In the genomic region with DNA sequence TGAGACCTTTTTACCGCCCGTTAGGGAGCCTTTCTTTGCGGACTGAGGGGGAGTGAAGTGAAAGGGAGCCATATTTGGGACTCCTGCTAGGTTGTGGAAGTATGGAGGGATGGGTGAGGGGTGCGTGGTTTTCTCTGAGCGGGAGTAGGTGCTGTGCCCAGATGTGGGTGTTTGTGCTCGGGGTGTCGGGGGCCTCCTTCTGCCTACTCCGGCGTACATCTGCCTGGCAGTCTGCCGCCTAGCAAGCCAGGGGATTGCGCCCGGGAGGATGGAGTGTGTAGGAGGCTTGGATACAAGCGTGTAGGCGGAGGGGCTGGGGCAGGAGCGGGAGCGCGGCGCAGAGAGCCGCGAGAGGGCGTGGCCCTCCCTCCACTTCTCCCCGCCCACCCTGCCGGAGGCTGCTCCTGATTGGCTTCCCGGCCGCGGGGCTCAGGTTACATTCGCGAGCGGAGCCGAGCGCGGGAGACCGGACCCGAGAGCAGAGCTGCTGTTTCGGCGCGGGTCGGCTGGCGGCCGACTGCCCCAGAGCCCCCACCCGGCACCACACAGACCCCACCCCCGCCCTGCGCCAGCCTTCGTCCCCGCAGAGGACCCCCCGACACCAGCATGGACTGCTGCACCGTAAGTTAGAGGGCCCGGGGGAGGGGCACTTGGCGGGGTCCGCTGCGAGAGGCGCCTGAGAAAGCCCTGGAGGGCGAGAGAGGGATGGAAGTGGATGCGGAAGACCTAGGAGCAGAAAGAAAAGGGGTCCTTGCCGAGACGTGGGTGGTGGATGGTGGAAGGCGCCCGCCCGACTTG, we compare ENCODE assay signal across 8 cellular contexts. TPM values are rescaled to one million over a fixed set of nuclear protein-coding genes. Genes with fewer than 3 reads are reported as not detected.
A peak's percentile ranks its signal among the peaks of the same experiment; 100 is the strongest.
DNase-seq lines count a peak whose midpoint lies in the region; ATAC-seq, FAIRE-seq and TF ChIP-seq lines count a peak whose summit lies in the region.

Gene NRGN, plus strand, starts transcription at position 464 of the 798 bp plus-strand sequence. Its CDS starts 143 bp downstream, at position 607.

- peak within 1 kb of the TSS; percentile 80 for H3K4me2 ChIP-seq in endothelial cell of umbilical vein (ENCODE audit: insufficient read depth, low read length)

- peak within 1 kb of the TSS; percentile 63 to 80 (median 69) for H3K4me3 ChIP-seq in endothelial cell of umbilical vein (replicated peaks in 1 of 3; ENCODE audit: insufficient read depth in 1 of 3, low read depth in 1 of 3, low read length in 3 of 3)

- H3K9me1 ChIP-seq in endothelial cell of umbilical vein (replicated peaks; ENCODE audit: control insufficient read depth, extremely low read depth, insufficient read depth, low read length), result no peaks in the 10 kb centered on the region

- CTCF ChIA-PET in endothelial cell of umbilical vein (lab: Charles Lee), result interaction anchor here (0.6 to 16.9 kb wide), 15 partner anchors 9 to 176 kb away, joined by 3 to 301 read pairs (median 6); partner anchors contain the start of genes ESAM, SIAE and SPA17

- peak; percentile 53 for TF ChIP-seq POLR2A in endothelial cell of umbilical vein (IDR thresholded peaks at IDR 0.05; ENCODE audit: low read depth, low read length)

- no peaks in the 10 kb centered on the region for H3K9me3 ChIP-seq in endothelial cell of umbilical vein (replicated peaks; ENCODE audit: control insufficient read depth, insufficient read depth, low read length)

- no peak within 1 kb of the TSS for H3K27ac ChIP-seq in endothelial cell of umbilical vein (ENCODE audit: insufficient read depth, low read depth, low read length)

- FAIRE-seq in endothelial cell of umbilical vein (lab: Jason Lieb, UNC), result peak; percentile 95

- H3K79me2 ChIP-seq in endothelial cell of umbilical vein (ENCODE audit: control insufficient read depth, insufficient read depth, low read length), result peaks cover 2% of the 10 kb centered on the region

- no peaks in the 10 kb centered on the region for H4K20me1 ChIP-seq in endothelial cell of umbilical vein (replicated peaks; ENCODE audit: control insufficient read depth, extremely low read depth, insufficient read depth, low read length)

- POLR2A ChIA-PET in endothelial cell of umbilical vein (lab: Charles Lee), result interaction anchor here (1.1 kb wide), 1 partner anchor 66 kb away, joined by 4 read pairs; the partner anchor contains the start of genes SIAE and SPA17

- DNase-seq in COR-L47 (lab: John Stamatoyannopoulos, UW), result peak; percentile 87
- peak; percentile 94 for DNase-seq in HT-29 (ENCODE audit: low spot score)
- DNase-seq in NOMO-1 treated with dmso at 0.1 percent for 144 hours (lab: John Stamatoyannopoulos, UW; ENCODE audit: unreplicated experiment), result peak; percentile 87
- peak; percentile 84 for DNase-seq in activated CD8-positive, alpha-beta memory T cell treated with anti-CD3 and anti-CD28 coated beads, Interleukin-2, amount 50 U/mL, for 4 hours
- peak; percentile 92 for DNase-seq in endothelial cell of umbilical vein (ENCODE audit: low read depth, low spot score)
- DNase-seq in middle frontal gyrus (ENCODE audit: extremely low spot score, low spot score), result peak; percentile 73
- peak; percentile 76 to 82 for DNase-seq in stimulated activated CD8-positive, alpha-beta memory T cell treated with anti-CD3 and anti-CD28 coated beads, Interleukin-15, amount 100 ng/mL, for 48 hours (ENCODE audit: low read depth in 2 of 2)

- peak within 1 kb of the TSS; percentile 76 for H2AFZ ChIP-seq in endothelial cell of umbilical vein (ENCODE audit: low read depth, low read length)

- H3K9ac ChIP-seq in endothelial cell of umbilical vein (replicated peaks; ENCODE audit: extremely low read depth, insufficient read depth, low read length), result peak within 1 kb of the TSS; percentile 58

- dilution Hi-C loops in endothelial cell of umbilical vein (cut with MboI; ENCODE audit: extremely low pct_ligation_motif_present, low sequenced_read_pairs), result no loop called here

- TF ChIP-seq CTCF in endothelial cell of umbilical vein (IDR thresholded peaks at IDR 0.05; ENCODE audit: extremely low read depth in 1 of 2, insufficient read depth in 1 of 2, low read depth in 1 of 2, low read length in 2 of 2), result no peak

- H3K27me3 ChIP-seq in endothelial cell of umbilical vein (ENCODE audit: control insufficient read depth in 2 of 2, insufficient read depth in 2 of 2, low read length in 2 of 2), result peaks cover 3 to 5% of the 10 kb centered on the region in 2 experiments

- BruUV-seq in endothelial cell of umbilical vein (replicated peaks; lab: Mats Ljungman, UMichigan), result no TSS peak

- intact Hi-C loops in endothelial cell of umbilical vein (cut with micrococcal nuclease), result loop anchor here (1.0 kb wide), 3 partner anchors 14 to 70 kb away; partner anchors contain the start of genes SIAE and SPA17

- H3K36me3 ChIP-seq in endothelial cell of umbilical vein (ENCODE audit: control insufficient read depth in 2 of 2, extremely low read depth in 1 of 2, insufficient read depth in 2 of 2, low read length in 2 of 2), result no peaks in the 10 kb centered on the region

- ATAC-seq in GM21381 (IDR thresholded peaks at IDR 0.05; ENCODE audit: unreplicated experiment), result peak; percentile 97

- H3K4me1 ChIP-seq in endothelial cell of umbilical vein (ENCODE audit: control insufficient read depth, extremely low read depth, insufficient read depth, low read length), result peaks cover 13% of the 10 kb centered on the region

TF ChIP-seq in endothelial cell of umbilical vein, 7 proteins besides CTCF, POLR2A, EP300 and RAD21:
- TF ChIP-seq MYC (IDR thresholded peaks at IDR 0.05; ENCODE audit: low read depth, low read length) (no peak), JUN (IDR thresholded peaks at IDR 0.05; ENCODE audit: borderline replicate concordance, insufficient read depth, insufficient read length, low read depth) (no peak), POLR2AphosphoS5 (IDR thresholded peaks at IDR 0.05; ENCODE audit: insufficient read depth, low read depth, low read length) (peak; percentile 35), FOS (IDR thresholded peaks at IDR 0.05; ENCODE audit: borderline replicate concordance, insufficient read depth, low read length) (no peak), GATA2 (IDR thresholded peaks at IDR 0.05; ENCODE audit: insufficient read depth, insufficient read length, low read depth, low read length) (no peak), EZH2 (IDR thresholded peaks at IDR 0.05; ENCODE audit: borderline replicate concordance, low read depth, low read length, severe bottlenecking) (no peak)

RNA-seq across cellular contexts. Expression of gene NRGN, which starts in this region (rescaled TPM):
- total RNA-seq in HT-29 (2014; rRNA removed; shearing (Covaris generic)), result 9.9 and 12.4 TPM in 2 replicates
- 30.9 and 33.5 TPM in 2 replicates for total RNA-seq in endothelial cell of umbilical vein
- polyA plus RNA-seq in endothelial cell of umbilical vein, result 29.1 and 31.5 TPM in 2 replicates
- polyA plus RNA-seq in endothelial cell of umbilical vein (2011; cell fraction: cytosol; rRNA removed), result 24.3 and 27.7 TPM in 2 replicates
- polyA plus RNA-seq in endothelial cell of umbilical vein (2011; cell fraction: nucleus; rRNA removed), result 24.0 and 26.1 TPM in 2 replicates
- 24.3 and 42.3 TPM in 2 replicates for polyA plus RNA-seq in endothelial cell of umbilical vein (2012)
- polyA minus RNA-seq in endothelial cell of umbilical vein, result 7.5 and 11.0 TPM in 2 replicates
- polyA minus RNA-seq in endothelial cell of umbilical vein (2011; cell fraction: cytosol; rRNA and poly(A)+ RNA removed), result 1.3 TPM
- polyA minus RNA-seq in endothelial cell of umbilical vein (2011; cell fraction: nucleus; rRNA and poly(A)+ RNA removed), result 5.5 and 9.1 TPM in 2 replicates
